ENCODE assay signal across 1 cellular context in the genomic region with DNA sequence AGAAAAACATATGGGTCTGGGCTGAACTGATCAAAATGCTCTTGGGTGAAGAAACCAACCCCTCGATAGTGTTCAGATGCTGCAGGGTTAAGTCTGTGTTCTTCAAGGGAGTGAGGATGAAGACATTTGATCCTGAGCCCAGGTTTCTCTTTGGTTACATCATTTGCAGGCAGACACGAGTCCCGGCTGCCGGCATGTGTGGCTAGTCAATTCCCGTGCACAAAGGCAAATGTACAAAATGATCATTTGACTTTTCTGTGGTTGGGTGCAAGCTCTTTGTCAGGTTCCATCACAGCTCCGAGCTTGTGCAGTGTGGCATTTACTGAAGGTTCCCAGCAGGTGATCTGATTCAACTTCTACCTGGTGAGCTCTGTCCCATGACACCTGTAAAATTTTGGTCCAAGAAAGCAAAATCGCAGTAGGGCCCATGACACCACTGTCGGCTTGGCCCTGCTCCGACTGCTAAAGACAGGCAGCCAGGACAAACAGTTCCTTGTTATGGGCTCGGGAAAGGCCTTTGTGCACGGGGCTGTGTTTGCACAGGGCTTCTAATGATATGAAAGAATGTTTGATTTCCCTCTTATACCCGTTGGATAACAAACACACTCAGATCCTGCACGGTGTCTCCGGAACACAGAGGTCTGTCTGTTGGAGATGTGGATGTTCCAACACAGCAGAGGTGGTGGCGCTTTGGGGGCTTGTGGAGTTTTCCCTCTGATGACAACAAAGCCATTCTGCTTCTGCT.
TF ChIP-seq lines count a peak whose summit lies in the region.

No MANE protein-coding gene starts in this region.

TF ChIP-seq in neural cell, 6 proteins besides CTCF, POLR2A, EP300 and RAD21 (continued from another document):
- TF ChIP-seq, protein P1, sequence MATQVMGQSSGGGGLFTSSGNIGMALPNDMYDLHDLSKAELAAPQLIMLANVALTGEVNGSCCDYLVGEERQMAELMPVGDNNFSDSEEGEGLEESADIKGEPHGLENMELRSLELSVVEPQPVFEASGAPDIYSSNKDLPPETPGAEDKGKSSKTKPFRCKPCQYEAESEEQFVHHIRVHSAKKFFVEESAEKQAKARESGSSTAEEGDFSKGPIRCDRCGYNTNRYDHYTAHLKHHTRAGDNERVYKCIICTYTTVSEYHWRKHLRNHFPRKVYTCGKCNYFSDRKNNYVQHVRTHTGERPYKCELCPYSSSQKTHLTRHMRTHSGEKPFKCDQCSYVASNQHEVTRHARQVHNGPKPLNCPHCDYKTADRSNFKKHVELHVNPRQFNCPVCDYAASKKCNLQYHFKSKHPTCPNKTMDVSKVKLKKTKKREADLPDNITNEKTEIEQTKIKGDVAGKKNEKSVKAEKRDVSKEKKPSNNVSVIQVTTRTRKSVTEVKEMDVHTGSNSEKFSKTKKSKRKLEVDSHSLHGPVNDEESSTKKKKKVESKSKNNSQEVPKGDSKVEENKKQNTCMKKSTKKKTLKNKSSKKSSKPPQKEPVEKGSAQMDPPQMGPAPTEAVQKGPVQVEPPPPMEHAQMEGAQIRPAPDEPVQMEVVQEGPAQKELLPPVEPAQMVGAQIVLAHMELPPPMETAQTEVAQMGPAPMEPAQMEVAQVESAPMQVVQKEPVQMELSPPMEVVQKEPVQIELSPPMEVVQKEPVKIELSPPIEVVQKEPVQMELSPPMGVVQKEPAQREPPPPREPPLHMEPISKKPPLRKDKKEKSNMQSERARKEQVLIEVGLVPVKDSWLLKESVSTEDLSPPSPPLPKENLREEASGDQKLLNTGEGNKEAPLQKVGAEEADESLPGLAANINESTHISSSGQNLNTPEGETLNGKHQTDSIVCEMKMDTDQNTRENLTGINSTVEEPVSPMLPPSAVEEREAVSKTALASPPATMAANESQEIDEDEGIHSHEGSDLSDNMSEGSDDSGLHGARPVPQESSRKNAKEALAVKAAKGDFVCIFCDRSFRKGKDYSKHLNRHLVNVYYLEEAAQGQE (IDR thresholded peaks at IDR 0.05; ENCODE audit: borderline replicate concordance), result no peak
